Comparison of ENCODE assay signal across 27 cellular contexts in the genomic region with DNA sequence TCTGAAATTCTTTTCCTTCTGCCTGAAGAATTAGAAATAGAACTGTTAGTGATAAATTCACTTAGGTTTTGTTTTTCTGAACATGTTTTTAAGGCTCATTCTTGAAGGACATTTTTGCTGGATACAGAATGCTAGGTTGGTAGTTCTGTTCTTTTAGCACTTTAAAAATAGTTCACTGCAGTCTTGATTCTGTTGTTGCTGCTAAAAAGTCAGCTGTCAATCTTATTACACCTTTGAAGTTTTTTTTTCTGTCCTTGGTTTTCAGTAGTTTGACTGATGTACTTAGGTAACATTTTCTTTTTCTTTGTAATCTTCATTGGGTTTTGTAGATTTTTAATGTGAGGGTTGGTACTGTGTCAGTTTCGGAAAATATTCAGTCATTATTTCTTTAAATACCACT.
"Had no signal": no experiment of that assay in that cellular context is flagged by ENCODE, and none has a peak within 500 bp of the region (broad histone marks: within the 10 kb centered on the region; RNA-seq: fewer than 3 reads in every experiment).

No MANE protein-coding gene starts in this region.

- H3K9me3 ChIP-seq: breast epithelium, pancreas, prostate gland had no signal

- H3K4me3 Mint-ChIP-seq: mesothelial cell of epicardium; T-helper 2 cell treated with Interferon-gamma antibody and Interleukin-4, amounts not matched to agents 5 μg/mL and 100 μg/mL, for 36 hours had no signal

- H3K36me3 ChIP-seq: breast epithelium, pancreas, prostate gland had no signal

- ATAC-seq: activated CD4-positive, CD25-positive, alpha-beta regulatory T cell treated with anti-CD3 and anti-CD28 coated beads, Interleukin-2, amount 50 U/mL, for 24 hours; left cardiac atrium; naive thymus-derived CD4-positive, alpha-beta T cell; pancreas; upper lobe of right lung had no signal

- H3K4me1 ChIP-seq: breast epithelium, pancreas, prostate gland, upper lobe of right lung had no signal

- H3K27ac Mint-ChIP-seq: mesothelial cell of epicardium; T-helper 2 cell treated with Interferon-gamma antibody and Interleukin-4, amounts not matched to agents 5 μg/mL and 100 μg/mL, for 36 hours had no signal

- H3K27ac ChIP-seq: breast epithelium, epithelial cell of prostate, hepatocyte, pancreas, prostate gland, suprapubic skin, tibial artery, upper lobe of right lung, VCaP had no signal

- H3K4me3 ChIP-seq: breast epithelium, hepatocyte, pancreas, prostate gland, smooth muscle cell, suprapubic skin, tibial artery, upper lobe of right lung had no signal

- H3K27me3 Mint-ChIP-seq: naive thymus-derived CD4-positive, alpha-beta T cell had no signal

- DNase-seq: activated CD4-positive, alpha-beta T cell treated with anti-CD3 and anti-CD28 coated beads for 48 hours; activated CD4-positive, alpha-beta T cell treated with anti-CD3 and anti-CD28 coated beads, Interleukin-2, amount 50 U/mL, for 48 hours; activated CD8-positive, alpha-beta memory T cell treated with anti-CD3 and anti-CD28 coated beads, Interleukin-2, amount 50 U/mL, for 4 hours; activated gamma-delta T cell treated with Interleukin-2 at 50 U/mL for 16 hours; activated naive CD4-positive, alpha-beta T cell treated with anti-CD3 and anti-CD28 coated beads, Interleukin-2, amount 50 U/mL, for 16 hours; activated T-cell treated with anti-CD3 and anti-CD28 coated beads, Interleukin-2, amount 50 U/mL, for 1 hour; amygdala; central memory CD4-positive, alpha-beta T cell; left cardiac atrium; nucleus accumbens; pancreas; stimulated activated CD4-positive, alpha-beta T cell treated with anti-CD3 and anti-CD28 coated beads, Interleukin-1b, Interleukin-23, amount 100 ng/mL, for 48 hours; stimulated activated naive CD4-positive, alpha-beta T cell; T-helper 1 cell; tibial artery; upper lobe of right lung had no signal
